In genomic region chr6:139777202-139777970, GRCh38 we compare ENCODE assay signal across 18 cellular contexts.
DNase-seq lines count a peak whose midpoint lies in the region; ATAC-seq, FAIRE-seq and TF ChIP-seq lines count a peak whose summit lies in the region.
"Had no signal": no experiment of that assay in that cellular context is flagged by ENCODE, and none has a peak within 500 bp of the region (broad histone marks: within the 10 kb centered on the region; RNA-seq: fewer than 3 reads in every experiment).

No MANE protein-coding gene starts in this region.

- no peaks in the 10 kb centered on the region for H3K79me1 ChIP-seq in H1 (ENCODE audit: low read depth, low read length)

- H3K4me2 ChIP-seq in H1 (ENCODE audit: insufficient read depth in 1 of 2, low read depth in 2 of 2, low read length in 2 of 2), result no peak overlapping the region

- H4K5ac ChIP-seq in H1 (ENCODE audit: insufficient read length, low read depth, low read length), result no peak overlapping the region

- H2BK20ac ChIP-seq in H1 (ENCODE audit: low read length), result no peak overlapping the region

- H3K9ac ChIP-seq in H1 (replicated peaks in 1 of 4; ENCODE audit: extremely low read depth in 1 of 4, low read depth in 3 of 4, low read length in 3 of 4) (no peak overlapping the region), rectal smooth muscle tissue (ENCODE audit: low read length) (no peak overlapping the region)

- peaks cover 0 to 17% (median 3%) of the 10 kb centered on the region in 4 experiments; a peak in 3 of 7 replicates for H3K4me1 ChIP-seq in H1 (replicated peaks in 1 of 4; ENCODE audit: control insufficient read depth in 3 of 4, insufficient read depth in 4 of 4, low read length in 3 of 4)
- H3K4me1 ChIP-seq in rectal smooth muscle tissue (ENCODE audit: control insufficient read depth, insufficient read depth, low read length), result peaks cover 21% of the 10 kb centered on the region
- H3K4me1 ChIP-seq: foreskin keratinocyte had no signal

- H3K23ac ChIP-seq in H1 (ENCODE audit: insufficient read length), result no peak overlapping the region

- 0 out of 2 replicates have a peak overlapping the region, but pooled peaks have one; percentile 23 for H2BK15ac ChIP-seq in H1 (ENCODE audit: low read length)

- TF ChIP-seq EP300 in H1 (IDR thresholded peaks at IDR 0.05; ENCODE audit: borderline replicate concordance in 1 of 2, low read depth in 2 of 2, low read length in 2 of 2), result no peak

- no peak for TF ChIP-seq POLR2A in H1 (IDR thresholded peaks at IDR 0.05; ENCODE audit: control extremely low read depth in 1 of 2, low read depth in 2 of 2, low read length in 2 of 2)

- H3K27ac ChIP-seq in H1 (ENCODE audit: low read depth, low read length) (no peak overlapping the region), rectal smooth muscle tissue (ENCODE audit: low read depth, low read length) (peak overlapping the region; percentile 68)
- H3K27ac ChIP-seq: foreskin keratinocyte, RWPE1 had no signal

- H3K56ac ChIP-seq in H1 (replicated peaks; ENCODE audit: insufficient read length, low read depth, low read length), result no peak overlapping the region

- no peak overlapping the region for H2AK5ac ChIP-seq in H1 (ENCODE audit: low read depth, low read length)

- H3K14ac ChIP-seq in H1 (ENCODE audit: insufficient read length), result no peak overlapping the region

- H2BK120ac ChIP-seq in H1 (replicated peaks; ENCODE audit: low read depth, low read length), result no peak overlapping the region

- TF ChIP-seq RAD21 in H1 (IDR thresholded peaks at IDR 0.05 in 1 of 2, conservative IDR thresholded peaks at IDR 0.05 in 1 of 2; ENCODE audit: low read depth in 2 of 2, low read length in 2 of 2), result no peak

- CTCF ChIA-PET in H1 (lab: Charles Lee; ENCODE audit: partially characterized antibody), result interaction anchor here (0.9 kb wide), 1 partner anchor 17 kb away, joined by 4 read pairs; no protein-coding TSS in a partner anchor

- no peaks in the 10 kb centered on the region for H3K9me3 ChIP-seq in H1 (ENCODE audit: insufficient read depth in 2 of 2, low read depth in 1 of 2, low read length in 1 of 2)
- H3K9me3 ChIP-seq: transverse colon had no signal

- H3K27me3 ChIP-seq in H1 (replicated peaks in 1 of 4; ENCODE audit: control insufficient read depth in 3 of 4, extremely low read depth in 1 of 4, insufficient read depth in 3 of 4, low read length in 3 of 4) (no peaks in the 10 kb centered on the region), rectal smooth muscle tissue (ENCODE audit: control insufficient read depth, insufficient read depth, low read length) (no peaks in the 10 kb centered on the region)
- H3K27me3 ChIP-seq: foreskin keratinocyte, transverse colon had no signal

- H4K91ac ChIP-seq in H1 (replicated peaks; ENCODE audit: insufficient read length, low read length), result no peak overlapping the region

- no peak for TF ChIP-seq CTCF in H1 (IDR thresholded peaks at IDR 0.05; ENCODE audit: control extremely low read depth in 1 of 3, insufficient read depth in 1 of 3, low read depth in 1 of 3, low read length in 3 of 3)

- no peak overlapping the region for H2BK5ac ChIP-seq in H1 (ENCODE audit: low read depth, low read length)

- no peaks in the 10 kb centered on the region for H3K79me2 ChIP-seq in H1 (ENCODE audit: control insufficient read depth in 1 of 2, insufficient read depth in 2 of 2, low read length in 2 of 2)

- H3K4ac ChIP-seq in H1 (replicated peaks; ENCODE audit: insufficient read length, low read depth, low read length), result no peak overlapping the region

- POLR2A ChIA-PET in H1 (lab: Charles Lee; ENCODE audit: partially characterized antibody), result interaction anchor here (1.3 kb wide), 1 partner anchor 402 kb away, joined by 3 read pairs; no protein-coding TSS in a partner anchor

- H3K36me3 ChIP-seq in H1 (ENCODE audit: control insufficient read depth in 2 of 4, insufficient read depth in 4 of 4, low read length in 3 of 4), result no peaks in the 10 kb centered on the region
- H3K36me3 ChIP-seq in rectal smooth muscle tissue (ENCODE audit: control insufficient read depth, insufficient read depth, low read length), result no peaks in the 10 kb centered on the region
- H3K36me3 ChIP-seq: transverse colon had no signal

- DNase-seq in NCI-H510A (lab: John Stamatoyannopoulos, UW) (peak; percentile 7), NCI-H510A treated with DMSO at 0.1 percent for 48 hours (lab: John Stamatoyannopoulos, UW) (no peak), NCI-H748 treated with DMSO at 0.1 percent for 48 hours (lab: John Stamatoyannopoulos, UW) (peak; percentile 69), H1 (ENCODE audit: low read depth in 1 of 2, low spot score in 2 of 2) (no peak), NCI-H187 (lab: John Stamatoyannopoulos, UW) (no peak), SIG-M5 (lab: John Stamatoyannopoulos, UW) (no peak)
- DNase-seq: activated CD8-positive, alpha-beta T cell treated with anti-CD3 and anti-CD28 coated beads for 36 hours; activated T-cell treated with anti-CD3 and anti-CD28 coated beads, Interleukin-2, amount 50 U/mL, for 4 hours; DMS79 treated with DMSO at 0.1 percent for 48 hours; foreskin keratinocyte; NCI-H1930; stimulated activated naive CD4-positive, alpha-beta T cell treated with Interleukin-2 at 50 U/mL for 16 hours; SW 1271; transverse colon had no signal

- H2AFZ ChIP-seq in H1 (ENCODE audit: low read length), result no peak overlapping the region

- ATAC-seq in HG03354 (IDR thresholded peaks at IDR 0.05; ENCODE audit: poor library complexity, severe bottlenecking, unreplicated experiment), result no peak
- ATAC-seq: activated CD8-positive, alpha-beta T cell treated with anti-CD3 and anti-CD28 coated beads for 36 hours; activated T-cell treated with anti-CD3 and anti-CD28 coated beads, Interleukin-2, amount 50 U/mL, for 4 hours; foreskin keratinocyte; sciatic nerve had no signal

- no peak overlapping the region for H3K18ac ChIP-seq in H1 (ENCODE audit: extremely low read depth, low read length)

- no peaks in the 10 kb centered on the region for H3K23me2 ChIP-seq in H1 (ENCODE audit: low read depth, low read length)

- FAIRE-seq in H1 (lab: Jason Lieb, UNC), result no peak

- 91% methylated on average over 6 of the region's 6 CpGs; no CpG with 5 or more reads in 1 of the 2 experiments for WGBS in H1 (ENCODE audit: extremely low coverage in 1 of 2, insufficient coverage in 1 of 2, insufficient read length in 1 of 2, insufficient replicate concordance in 2 of 2, low coverage in 1 of 2, low lambda C conversion rate in 2 of 2, missing lambda C conversion rate in 1 of 2), 2 experiments

- H4K20me1 ChIP-seq in H1 (replicated peaks in 1 of 2; ENCODE audit: control insufficient read depth in 1 of 2, insufficient read depth in 2 of 2, low read length in 2 of 2), result no peaks in the 10 kb centered on the region

- H4K8ac ChIP-seq in H1 (ENCODE audit: extremely low read depth, insufficient read depth, low read length), result no peak overlapping the region

- 0 out of 2 replicates have a peak overlapping the region, but pooled peaks have one; percentile 55 for H2BK12ac ChIP-seq in H1 (ENCODE audit: low read depth, low read length)

- H3K4me3 ChIP-seq in H1 (ENCODE audit: extremely low read depth in 1 of 4, insufficient read depth in 2 of 4, low read depth in 3 of 4, low read length in 4 of 4) (no peak overlapping the region), rectal smooth muscle tissue (ENCODE audit: low read length) (no peak overlapping the region)
- H3K4me3 ChIP-seq: transverse colon had no signal

TF ChIP-seq in H1, 55 proteins besides CTCF, POLR2A, EP300 and RAD21:
- TF ChIP-seq KDM4A (IDR thresholded peaks at IDR 0.05; ENCODE audit: low read depth, low read length, severe bottlenecking), result no peak
- TF ChIP-seq SAP30 (IDR thresholded peaks at IDR 0.05; ENCODE audit: insufficient read depth, insufficient replicate concordance, low read length), result no peak
- TF ChIP-seq HDAC6 (IDR thresholded peaks at IDR 0.05; ENCODE audit: low read depth, low read length), result no peak
- TF ChIP-seq TCF12 (IDR thresholded peaks at IDR 0.05; ENCODE audit: low read depth, low read length), result no peak
- no peak for TF ChIP-seq CREB1 (IDR thresholded peaks at IDR 0.05)
- TF ChIP-seq CHD1 (IDR thresholded peaks at IDR 0.05; ENCODE audit: low read depth, low read length), result no peak
- no peak for TF ChIP-seq JUND (IDR thresholded peaks at IDR 0.05; ENCODE audit: low read length)
TF ChIP-seq in H1: peak in this region for 0.

Comparison
In these comparisons a context has a peak if more than half of its experiments do, and no peak if none do; other contexts are left out.
1. DNase-seq: peak in NCI-H510A (single experiment) and NCI-H748 treated with DMSO at 0.1 percent for 48 hours (single experiment); none in NCI-H510A treated with DMSO at 0.1 percent for 48 hours (single experiment), H1 (0 of 2), NCI-H187 (0 of 2) and SIG-M5 (single experiment).